ENCODE assay signal across 16 cellular contexts in genomic region chr9:137303893-137304382, GRCh38. TPM values are rescaled to one million over a fixed set of nuclear protein-coding genes. Genes with fewer than 3 reads are reported as not detected.
A peak's percentile ranks its signal among the peaks of the same experiment; 100 is the strongest.
DNase-seq lines count a peak whose midpoint lies in the region; ATAC-seq and TF ChIP-seq lines count a peak whose summit lies in the region.
"Had no signal": no experiment of that assay in that cellular context is flagged by ENCODE, and none has a peak within 500 bp of the region (broad histone marks: within the 10 kb centered on the region; RNA-seq: fewer than 3 reads in every experiment).

No MANE protein-coding gene starts in this region.

- 65% methylated on average over 22 of the region's 22 CpGs for WGBS in tibial nerve, 2 donors

- H3K27ac Mint-ChIP-seq in naive B cell, result no peak overlapping the region
- H3K27ac Mint-ChIP-seq: T-helper 1 cell treated with Interleukin-12 subunit alpha and Interleukin-12 subunit beta and Interleukin-4 antibody, amounts not matched to agents 30 μg/mL and 1 μg/mL, for 36 hours had no signal

- H3K27me3 Mint-ChIP-seq in naive B cell, result peaks cover 3 to 35% (median 9%) of the 10 kb centered on the region in 3 donors

- peaks cover 0 to 86% (median 43%) of the 10 kb centered on the region in 4 donors for H3K4me1 ChIP-seq in tibial nerve

- peak overlapping the region; percentile 54 for H3K27ac ChIP-seq in cingulate gyrus (ENCODE audit: low read depth, low read length)
- H3K27ac ChIP-seq in tibial nerve, result peak overlapping the region in 3 of 4 donors; percentile 5 to 86 (median 28)

- no peak for TF ChIP-seq CTCF in tibial nerve (IDR thresholded peaks at IDR 0.05)

- H3K4me3 ChIP-seq in tibial nerve, result no peak overlapping the region

- H3K9me3 ChIP-seq in tibial nerve, result no peaks in the 10 kb centered on the region
- H3K9me3 ChIP-seq: HAP-1 had no signal

- peak overlapping the region in 7 of 8 donors; percentile 37 to 76 (median 53) for H3K4me3 Mint-ChIP-seq in naive B cell
- H3K4me3 Mint-ChIP-seq: central memory CD8-positive, alpha-beta T cell; T-helper 1 cell treated with Interleukin-12 subunit alpha and Interleukin-12 subunit beta and Interleukin-4 antibody, amounts not matched to agents 30 μg/mL and 1 μg/mL, for 36 hours had no signal

- TF ChIP-seq POLR2A in tibial nerve (IDR thresholded peaks at IDR 0.05), result no peak

- peaks cover 11 to 29% (median 13%) of the 10 kb centered on the region in 3 donors for H3K4me1 Mint-ChIP-seq in naive B cell
- H3K4me1 Mint-ChIP-seq: central memory CD8-positive, alpha-beta T cell had no signal

- intact Hi-C loops in cardiac septum (cut with DNase I) (no loop called here), Right ventricle myocardium inferior (cut with DNase I) (no loop called here)

- no peaks in the 10 kb centered on the region for H3K36me3 ChIP-seq in tibial nerve

- peak; percentile 58 for DNase-seq in cardiac septum (ENCODE audit: low spot score)
- no peak for DNase-seq in Right ventricle myocardium inferior (ENCODE audit: missing footprints)
- no peak for DNase-seq in naive B cell
- DNase-seq in tibial nerve (ENCODE audit: low spot score in 2 of 2), result no peak
- DNase-seq in H4 (ENCODE audit: low spot score), result no peak
- no peak for DNase-seq in EL
- DNase-seq: activated CD4-positive, alpha-beta T cell treated with anti-CD3 and anti-CD28 coated beads, Interleukin-2, amount 50 U/mL, for 1 hour; activated naive CD4-positive, alpha-beta T cell treated with Interleukin-2 at 50 U/mL for 16 hours; stimulated activated CD4-positive, alpha-beta T cell treated with anti-CD3 and anti-CD28 coated beads, Interleukin-12 subunit alpha, Interleukin-12 subunit beta, amount 100 ng/mL, for 4 hours had no signal

- no peak for TF ChIP-seq EP300 in tibial nerve (IDR thresholded peaks at IDR 0.05)

- no peaks in the 10 kb centered on the region for H3K36me3 Mint-ChIP-seq in naive B cell
- H3K36me3 Mint-ChIP-seq: naive thymus-derived CD4-positive, alpha-beta T cell had no signal

- peaks cover 3 to 81% of the 10 kb centered on the region in 2 donors for H3K27me3 ChIP-seq in tibial nerve

- H3K9me3 Mint-ChIP-seq in naive B cell, result no peaks in the 10 kb centered on the region
- H3K9me3 Mint-ChIP-seq: central memory CD8-positive, alpha-beta T cell; naive thymus-derived CD4-positive, alpha-beta T cell; T-helper 1 cell treated with Interleukin-12 subunit alpha and Interleukin-12 subunit beta and Interleukin-4 antibody, amounts not matched to agents 30 μg/mL and 1 μg/mL, for 36 hours had no signal

- ATAC-seq in Right ventricle myocardium inferior (no peak), naive B cell (ENCODE audit: low read depth in 2 of 2) (no peak), HG03045 (IDR thresholded peaks at IDR 0.05; ENCODE audit: unreplicated experiment) (no peak)
- ATAC-seq: naive thymus-derived CD4-positive, alpha-beta T cell had no signal

RNA-seq across cellular contexts. Expression of gene NRARP, which starts 1.9 kb away (rescaled TPM):
- total RNA-seq in cardiac septum (11.7 TPM), Right ventricle myocardium inferior (4.7 TPM), tibial nerve (10 to 100 TPM in 1 of 4 donors, 1 to 10 TPM in 3; 3.1 to 13.5 (median 3.9) TPM)
- polyA plus RNA-seq in naive B cell (ENCODE audit: low read depth in 6 of 6), result under 1 TPM in 1 of 6 donors, not detected in 5; 0.37 TPM
- total RNA-seq in H4 (2014; rRNA removed; shearing (Covaris generic)), result 0.37 TPM in 1 of 2 replicates, not detected in the other
- polyA plus RNA-seq: naive thymus-derived CD4-positive, alpha-beta T cell had no signal

RNA-seq across cellular contexts. Expression of gene TOR4A, which starts 26.4 kb away (rescaled TPM):
- 13.9 TPM for total RNA-seq in cardiac septum
- total RNA-seq in Right ventricle myocardium inferior, result 16.5 TPM
- 1 to 10 TPM; 2.4 to 6.2 (median 4.1) TPM for polyA plus RNA-seq in naive B cell (ENCODE audit: low read depth in 6 of 6)
- 10 to 100 TPM in 1 of 4 donors, 1 to 10 TPM in 3; 3.3 to 11.4 (median 4.3) TPM for total RNA-seq in tibial nerve
- total RNA-seq in H4 (2014; rRNA removed; shearing (Covaris generic)), result 0.37 and 1.3 TPM in 2 replicates

RNA-seq across cellular contexts. Expression of gene NELFB, which starts 48.8 kb away (rescaled TPM):
- 37.2 TPM for total RNA-seq in cardiac septum
- 37.9 TPM for total RNA-seq in Right ventricle myocardium inferior
- polyA plus RNA-seq in naive B cell (ENCODE audit: low read depth in 6 of 6), result 10 to 100 TPM; 23.5 to 37.8 (median 27.2) TPM
- total RNA-seq in tibial nerve, result 10 to 100 TPM; 29.7 to 52.0 (median 38.7) TPM
- 29.5 and 33.0 TPM in 2 replicates for total RNA-seq in H4 (2014; rRNA removed; shearing (Covaris generic))

RNA-seq across cellular contexts. Expression of gene STPG3, which starts 52.9 kb away (rescaled TPM):
- total RNA-seq in cardiac septum (not detected), Right ventricle myocardium inferior (1.4 TPM), tibial nerve (not detected)
- not detected for polyA plus RNA-seq in naive B cell (ENCODE audit: low read depth in 6 of 6)
- not detected in 2 replicates for total RNA-seq in H4 (2014; rRNA removed; shearing (Covaris generic))
- total RNA-seq: HT-29; naive thymus-derived CD4-positive, alpha-beta T cell had no signal
- polyA plus RNA-seq: naive thymus-derived CD4-positive, alpha-beta T cell had no signal
